In genomic region chr5:86442036-86442435, GRCh38 we compare ENCODE assay signal across 18 cellular contexts.
"Had no signal": no experiment of that assay in that cellular context is flagged by ENCODE, and none has a peak within 500 bp of the region (broad histone marks: within the 10 kb centered on the region; RNA-seq: fewer than 3 reads in every experiment).

No MANE protein-coding gene starts in this region.

- H3K9me3 ChIP-seq: esophagus muscularis mucosa, gastroesophageal sphincter, heart right ventricle, left lung, lower lobe of right lung, mucosa of descending colon had no signal

- H3K27me3 ChIP-seq: dorsolateral prefrontal cortex, esophagus muscularis mucosa, foreskin keratinocyte, gastroesophageal sphincter, heart right ventricle, left lung had no signal

- H3K4me3 ChIP-seq: coronary artery, dorsolateral prefrontal cortex, esophagus muscularis mucosa, gastroesophageal sphincter, heart right ventricle, left lung, lower lobe of right lung, mucosa of descending colon had no signal

- H3K9me3 Mint-ChIP-seq: mesothelial cell of epicardium had no signal

- H3K4me1 ChIP-seq: foreskin keratinocyte, gastroesophageal sphincter, heart right ventricle, left lung, lower lobe of right lung had no signal

- DNase-seq: dermis blood vessel endothelial cell; dorsolateral prefrontal cortex; effector CD4-positive, alpha-beta T cell; effector memory CD4-positive, alpha-beta T cell; foreskin keratinocyte; heart right ventricle; hippocampal formation; left cardiac atrium; left lung; left ventricle myocardium superior; lower lobe of right lung; mesenchymal stem cell; mucosa of descending colon; naive B cell had no signal

- ATAC-seq: foreskin keratinocyte, gastroesophageal sphincter, left cardiac atrium, left lung, left ventricle myocardium superior, lower lobe of right lung, mucosa of descending colon had no signal

- H3K36me3 ChIP-seq: esophagus muscularis mucosa, gastroesophageal sphincter, heart right ventricle, left lung, lower lobe of right lung had no signal

- H3K36me3 Mint-ChIP-seq: mesothelial cell of epicardium, naive B cell had no signal

- H3K27ac Mint-ChIP-seq: mesothelial cell of epicardium, naive B cell had no signal

- H3K27ac ChIP-seq: coronary artery, dorsolateral prefrontal cortex, esophagus muscularis mucosa, foreskin keratinocyte, gastroesophageal sphincter, left lung, lower lobe of right lung had no signal
